Comparison of ENCODE assay signal across 14 cellular contexts in the genomic region with DNA sequence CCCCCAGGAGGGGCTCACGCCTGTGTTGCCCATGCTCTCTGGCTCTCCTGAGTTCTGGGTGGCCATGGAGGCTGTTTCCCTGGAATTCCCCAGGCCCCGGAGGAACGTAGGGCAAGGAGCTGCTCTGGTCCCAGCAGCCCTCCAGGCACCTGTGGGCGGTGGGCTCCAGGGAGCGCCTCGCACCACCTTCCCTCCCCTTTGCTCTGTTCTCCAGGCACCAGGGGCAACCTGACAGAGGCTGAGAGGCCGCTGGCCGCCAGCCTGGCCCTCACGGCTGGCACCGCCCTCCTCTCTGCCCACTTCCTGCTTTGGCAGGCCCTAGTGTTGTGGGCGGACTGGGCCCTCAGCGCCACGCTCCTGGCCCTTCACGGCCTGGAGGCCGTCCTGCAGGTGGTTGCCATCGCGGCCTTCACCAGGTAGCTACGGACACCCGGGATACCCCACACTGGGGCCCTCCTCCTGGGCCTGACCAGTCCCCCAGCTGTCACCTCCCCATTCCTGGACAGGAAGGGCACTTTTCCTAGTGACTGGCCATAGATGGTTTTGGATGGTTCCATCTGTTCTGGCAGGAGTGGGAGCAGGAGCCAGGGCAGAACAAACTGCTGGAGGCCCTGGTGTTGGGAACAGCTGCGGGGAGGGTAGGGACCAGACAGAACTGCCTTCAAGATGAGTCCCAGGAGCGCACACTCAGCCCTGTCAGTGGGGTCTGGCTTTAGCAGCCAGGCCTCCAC. TPM values are rescaled to one million over a fixed set of nuclear protein-coding genes. Genes with fewer than 3 reads are reported as not detected.
DNase-seq lines count a peak whose midpoint lies in the region; ATAC-seq and TF ChIP-seq lines count a peak whose summit lies in the region.
"Had no signal": no experiment of that assay in that cellular context is flagged by ENCODE, and none has a peak within 500 bp of the region (broad histone marks: within the 10 kb centered on the region; RNA-seq: fewer than 3 reads in every experiment).

No MANE protein-coding gene starts in this region.

- H3K9me3 Mint-ChIP-seq in CD4-positive, alpha-beta T cell, result no peaks in the 10 kb centered on the region
- H3K9me3 Mint-ChIP-seq: activated T-helper 1 cell treated with anti-CD3 and anti-CD28 coated beads, Interleukin-12 subunit alpha, Interleukin-12 subunit beta, Interleukin-2, Interleukin-4 antibody, amounts not matched to agents 30 ng/mL and 10 ng/mL and 1 ng/mL, durations not matched to agents 14 hours and 24 hours and 36 hours; CD4-positive, CD25-positive, alpha-beta regulatory T cell; T-helper 1 cell treated with Interleukin-12 subunit alpha and Interleukin-12 subunit beta and Interleukin-4 antibody, amounts not matched to agents 30 μg/mL and 1 μg/mL, for 36 hours had no signal

- H3K27ac Mint-ChIP-seq in CD4-positive, alpha-beta T cell, result no peak overlapping the region
- H3K27ac Mint-ChIP-seq: activated T-helper 1 cell treated with anti-CD3 and anti-CD28 coated beads, Interleukin-12 subunit alpha, Interleukin-12 subunit beta, Interleukin-2, Interleukin-4 antibody, amounts not matched to agents 30 ng/mL and 10 ng/mL and 1 ng/mL, durations not matched to agents 14 hours and 24 hours and 36 hours; CD4-positive, CD25-positive, alpha-beta regulatory T cell; T-helper 1 cell treated with Interleukin-12 subunit alpha and Interleukin-12 subunit beta and Interleukin-4 antibody, amounts not matched to agents 30 μg/mL and 1 μg/mL, for 36 hours had no signal

- peak; percentile 32 for DNase-seq in COLO668 (lab: John Stamatoyannopoulos, UW; ENCODE audit: unreplicated experiment)
- DNase-seq in NT2/D1 (ENCODE audit: low read depth, low spot score), result no peak
- DNase-seq in ovary, result peak in 3 of 5 donors; percentile 20 to 43 (median 35)
- DNase-seq in NCI-H1092 treated with DMSO at 0.1 percent for 48 hours (lab: John Stamatoyannopoulos, UW), result no peak
- DNase-seq in OCI-M2 (lab: John Stamatoyannopoulos, UW; ENCODE audit: unreplicated experiment), result no peak
- DNase-seq in Kasumi-1 (lab: John Stamatoyannopoulos, UW), result no peak
- DNase-seq in CD4-positive, alpha-beta T cell, result no peak
- DNase-seq: CD4-positive, CD25-positive, alpha-beta regulatory T cell; effector memory CD4-positive, alpha-beta T cell; NCI-H345; stimulated activated naive CD8-positive, alpha-beta T cell treated with anti-CD3 and anti-CD28 coated beads, Interleukin-15, Interleukin-2, amounts not matched to agents 100 U/mL and 50 U/mL, for 24 hours had no signal

- peaks cover 9% of the 10 kb centered on the region for H3K27me3 Mint-ChIP-seq in CD4-positive, alpha-beta T cell

- no peak overlapping the region for H3K4me3 Mint-ChIP-seq in CD4-positive, alpha-beta T cell
- H3K4me3 Mint-ChIP-seq: activated T-helper 1 cell treated with anti-CD3 and anti-CD28 coated beads, Interleukin-12 subunit alpha, Interleukin-12 subunit beta, Interleukin-2, Interleukin-4 antibody, amounts not matched to agents 30 ng/mL and 10 ng/mL and 1 ng/mL, durations not matched to agents 14 hours and 24 hours and 36 hours; CD4-positive, CD25-positive, alpha-beta regulatory T cell; T-helper 1 cell treated with Interleukin-12 subunit alpha and Interleukin-12 subunit beta and Interleukin-4 antibody, amounts not matched to agents 30 μg/mL and 1 μg/mL, for 36 hours had no signal

- peaks cover 47% of the 10 kb centered on the region for H3K36me3 ChIP-seq in NT2/D1 (ENCODE audit: insufficient read depth, insufficient read length, low read length)
- peaks cover 0 to 21% of the 10 kb centered on the region in 2 donors for H3K36me3 ChIP-seq in esophagus (ENCODE audit: control insufficient read depth in 2 of 2, insufficient read depth in 2 of 2, low read length in 1 of 2)
- no peaks in the 10 kb centered on the region for H3K36me3 ChIP-seq in ovary

- POLR2A ChIA-PET in CD4-positive, alpha-beta T cell (lab: Charles Lee), result no interaction called here

- no peak overlapping the region for H3K4me3 ChIP-seq in NT2/D1 (ENCODE audit: insufficient read length, low read depth)
- no peak overlapping the region for H3K4me3 ChIP-seq in esophagus (ENCODE audit: low read depth in 1 of 2, low read length in 2 of 2)
- H3K4me3 ChIP-seq in ovary, result no peak overlapping the region

- no peak for TF ChIP-seq POLR2A in ovary (IDR thresholded peaks at IDR 0.05)

- no peak for TF ChIP-seq CTCF in ovary (IDR thresholded peaks at IDR 0.05)
- TF ChIP-seq CTCF in CD4-positive, alpha-beta T cell (IDR thresholded peaks at IDR 0.05), result no peak

- TF ChIP-seq EP300 in ovary (IDR thresholded peaks at IDR 0.05), result no peak

- H3K27ac ChIP-seq in esophagus (ENCODE audit: low read depth in 2 of 2, low read length in 1 of 2), result peak overlapping the region; percentile 69 to 89
- peak overlapping the region; percentile 43 to 45 for H3K27ac ChIP-seq in ovary
- no peak overlapping the region for H3K27ac ChIP-seq in CD4-positive, alpha-beta T cell (ENCODE audit: low read depth, low read length)

- no peak for ATAC-seq in CD4-positive, alpha-beta T cell (ENCODE audit: poor library complexity)
- ATAC-seq: stimulated activated naive CD8-positive, alpha-beta T cell treated with anti-CD3 and anti-CD28 coated beads, Interleukin-15, Interleukin-2, amounts not matched to agents 100 U/mL and 50 U/mL, for 24 hours had no signal

- H3K27me3 ChIP-seq in NT2/D1 (ENCODE audit: insufficient read depth, insufficient read length) (peaks cover 7% of the 10 kb centered on the region), esophagus (ENCODE audit: control insufficient read depth in 1 of 2, insufficient read depth in 2 of 2, low read length in 2 of 2) (no peaks in the 10 kb centered on the region), ovary (no peaks in the 10 kb centered on the region)
- peaks cover 17% of the 10 kb centered on the region for H3K27me3 ChIP-seq in CD4-positive, alpha-beta T cell (ENCODE audit: control insufficient read depth, insufficient read depth, low read length)

- H3K4me1 ChIP-seq in NT2/D1 (ENCODE audit: insufficient read depth, insufficient read length), result peaks cover 18% of the 10 kb centered on the region
- H3K4me1 ChIP-seq in esophagus (ENCODE audit: control insufficient read depth in 2 of 2, insufficient read depth in 2 of 2, low read length in 1 of 2), result peaks cover 3 to 33% of the 10 kb centered on the region in 2 donors
- peaks cover 34% of the 10 kb centered on the region for H3K4me1 ChIP-seq in ovary (ENCODE audit: insufficient read depth)

- intact Hi-C loops in ovary (cut with DNase I), result no loop called here
- intact Hi-C loops in CD4-positive, alpha-beta T cell (cut with DNase I, micrococcal nuclease), result no loop called here

- H3K9ac ChIP-seq in NT2/D1 (ENCODE audit: insufficient read length, low read depth), result peak overlapping the region; percentile 27

- no peaks in the 10 kb centered on the region for H3K9me3 ChIP-seq in NT2/D1 (ENCODE audit: insufficient read depth, low read length)
- H3K9me3 ChIP-seq in esophagus (ENCODE audit: control insufficient read depth in 2 of 2, insufficient read depth in 1 of 2, low read depth in 1 of 2, low read length in 1 of 2), result peaks cover 0 to 2% of the 10 kb centered on the region in 2 donors
- H3K9me3 ChIP-seq in ovary, result no peaks in the 10 kb centered on the region
- no peaks in the 10 kb centered on the region for H3K9me3 ChIP-seq in CD4-positive, alpha-beta T cell (ENCODE audit: control insufficient read depth, low read length)

- CTCF ChIA-PET in CD4-positive, alpha-beta T cell (lab: Charles Lee), result no interaction called here

- peaks cover 10% of the 10 kb centered on the region for H3K4me1 Mint-ChIP-seq in CD4-positive, alpha-beta T cell (ENCODE audit: low read depth)

- H3K36me3 Mint-ChIP-seq in CD4-positive, alpha-beta T cell (ENCODE audit: low read depth), result no peaks in the 10 kb centered on the region
- H3K36me3 Mint-ChIP-seq: CD4-positive, CD25-positive, alpha-beta regulatory T cell had no signal

- WGBS in esophagus, 2 donors, result 48 to 53% methylated on average over 19 to 21 of the region's 21 CpGs
- WGBS in ovary, 3 donors, result 53 to 76% (median 56%) methylated on average over 21 of the region's 21 CpGs

RNA-seq across cellular contexts. Expression of a gene that starts 3.1 kb away (rescaled TPM):
- 100 to 1,000 TPM; 254 to 440 TPM for polyA plus RNA-seq in esophagus
- 10 to 100 TPM; 20.6 to 57.9 (median 34.2) TPM for total RNA-seq in ovary
- 10 to 100 TPM in 1 of 2 donors, 1 to 10 TPM in 1; 5.9 to 17.4 TPM for polyA plus RNA-seq in ovary
- 1 to 10 TPM; 3.5 to 4.0 TPM for total RNA-seq in CD4-positive, alpha-beta T cell

RNA-seq across cellular contexts. Expression of a gene that starts 7.3 kb away (rescaled TPM):
- polyA plus RNA-seq in esophagus (10 to 100 TPM; 25.0 to 53.9 TPM), ovary (10 to 100 TPM; 28.9 to 37.6 TPM)
- total RNA-seq in ovary, result 10 to 100 TPM; 15.4 to 38.0 (median 30.5) TPM
- 10 to 100 TPM; 21.0 to 22.0 TPM for total RNA-seq in CD4-positive, alpha-beta T cell

RNA-seq across cellular contexts. Expression of a gene that starts 7.9 kb away (rescaled TPM):
- polyA plus RNA-seq in esophagus (10 to 100 TPM; 20.3 to 42.4 TPM), ovary (10 to 100 TPM; 10.2 to 23.9 TPM)
- 10 to 100 TPM; 15.5 to 43.4 (median 34.1) TPM for total RNA-seq in ovary
- 10 to 100 TPM; 68.4 to 79.6 TPM for total RNA-seq in CD4-positive, alpha-beta T cell

RNA-seq across cellular contexts. Expression of a gene that starts 44.4 kb away (rescaled TPM):
- polyA plus RNA-seq in esophagus (100 to 1,000 TPM; 228 to 278 TPM), ovary (100 to 1,000 TPM in 1 of 2 donors, 10 to 100 TPM in 1; 76.8 to 103 TPM)
- total RNA-seq in ovary, result 100 to 1,000 TPM in 6 of 7 donors, 10 to 100 TPM in 1; 75.0 to 134 (median 117) TPM
- total RNA-seq in CD4-positive, alpha-beta T cell, result 10 to 100 TPM; 26.2 to 27.7 TPM

Comparison
In these comparisons a context has a peak if more than half of its experiments do, and no peak if none do; other contexts are left out.
1. DNase-seq: peak in COLO668 (single experiment) and ovary (3 of 5); none in NT2/D1 (single experiment), NCI-H1092 treated with DMSO at 0.1 percent for 48 hours (single experiment), OCI-M2 (single experiment), Kasumi-1 (0 of 2) and CD4-positive, alpha-beta T cell (0 of 10).
2. RNA of a gene that starts 3.1 kb away (total RNA-seq): 20.6 to 57.9 TPM in ovary; 3.5 to 4.0 TPM in CD4-positive, alpha-beta T cell; every median in the first group is over 4 times any median in the second.